Comparison of ENCODE assay signal across 1 cellular context in the genomic region with DNA sequence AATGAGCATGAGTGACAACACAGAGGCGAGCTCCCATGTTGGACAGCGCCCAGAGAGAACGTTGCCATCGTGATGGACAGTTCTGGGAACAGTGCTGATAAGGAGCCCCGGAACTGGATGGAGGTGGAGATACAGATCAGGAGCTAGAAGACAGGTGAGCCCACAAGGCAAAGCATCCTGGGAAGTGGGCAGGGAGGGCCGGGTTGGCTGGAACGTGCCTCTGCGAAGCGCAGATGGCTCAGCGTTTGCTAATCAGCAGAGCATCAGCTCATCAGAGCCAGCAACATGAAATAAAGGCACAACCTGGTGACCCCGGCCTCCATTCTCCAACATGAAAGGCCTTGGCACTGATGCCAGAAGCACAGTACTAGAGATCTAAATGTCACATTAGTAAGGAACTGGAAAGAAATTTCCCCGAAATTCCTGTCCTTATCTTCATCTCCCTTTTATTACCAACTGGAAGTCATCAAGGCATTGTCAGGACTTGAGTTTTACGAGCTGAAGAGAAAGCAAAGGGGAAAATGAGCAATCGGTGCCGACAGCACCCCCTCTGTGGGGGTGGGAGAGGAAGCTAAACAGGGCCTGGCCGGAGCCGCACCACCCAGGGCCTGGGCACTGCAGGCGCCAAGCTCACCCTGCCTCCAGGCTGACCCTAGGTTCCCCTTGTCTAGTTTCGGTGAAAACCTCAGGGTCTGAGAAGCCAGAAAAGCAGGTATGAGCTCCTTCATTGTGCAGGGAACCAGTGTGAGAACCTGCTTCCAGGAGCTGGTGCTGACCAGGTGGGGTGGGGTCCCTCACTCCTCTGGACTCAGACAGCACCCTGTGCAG.
TF ChIP-seq lines count a peak whose summit lies in the region.

No MANE protein-coding gene starts in this region.

TF ChIP-seq in K562, 482 proteins besides CTCF, POLR2A, EP300 and RAD21:
- TF ChIP-seq, protein P1, sequence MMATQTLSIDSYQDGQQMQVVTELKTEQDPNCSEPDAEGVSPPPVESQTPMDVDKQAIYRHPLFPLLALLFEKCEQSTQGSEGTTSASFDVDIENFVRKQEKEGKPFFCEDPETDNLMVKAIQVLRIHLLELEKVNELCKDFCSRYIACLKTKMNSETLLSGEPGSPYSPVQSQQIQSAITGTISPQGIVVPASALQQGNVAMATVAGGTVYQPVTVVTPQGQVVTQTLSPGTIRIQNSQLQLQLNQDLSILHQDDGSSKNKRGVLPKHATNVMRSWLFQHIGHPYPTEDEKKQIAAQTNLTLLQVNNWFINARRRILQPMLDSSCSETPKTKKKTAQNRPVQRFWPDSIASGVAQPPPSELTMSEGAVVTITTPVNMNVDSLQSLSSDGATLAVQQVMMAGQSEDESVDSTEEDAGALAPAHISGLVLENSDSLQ (IDR thresholded peaks at IDR 0.05) = 0 out of 2 replicates have a peak, but pooled peaks have one; percentile 18
- TF ChIP-seq, protein P2, sequence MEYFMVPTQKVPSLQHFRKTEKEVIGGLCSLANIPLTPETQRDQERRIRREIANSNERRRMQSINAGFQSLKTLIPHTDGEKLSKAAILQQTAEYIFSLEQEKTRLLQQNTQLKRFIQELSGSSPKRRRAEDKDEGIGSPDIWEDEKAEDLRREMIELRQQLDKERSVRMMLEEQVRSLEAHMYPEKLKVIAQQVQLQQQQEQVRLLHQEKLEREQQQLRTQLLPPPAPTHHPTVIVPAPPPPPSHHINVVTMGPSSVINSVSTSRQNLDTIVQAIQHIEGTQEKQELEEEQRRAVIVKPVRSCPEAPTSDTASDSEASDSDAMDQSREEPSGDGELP (CRISPR knock-in tag; IDR thresholded peaks at IDR 0.05; ENCODE audit: borderline replicate concordance) = no peak
- no peak for TF ChIP-seq ZNF445 (CRISPR knock-in tag; IDR thresholded peaks at IDR 0.05; ENCODE audit: low read depth)
